8 cellular contexts compared by ENCODE assay signal in genomic region chr5:67003906-67004729, GRCh38.
A peak's percentile ranks its signal among the peaks of the same experiment; 100 is the strongest.
DNase-seq lines count a peak whose midpoint lies in the region; ATAC-seq and TF ChIP-seq lines count a peak whose summit lies in the region.

No MANE protein-coding gene starts in this region.

- DNase-seq in AG10803 (ENCODE audit: low read depth), result peak; percentile 75
- peak; percentile 95 for DNase-seq in KG1 (lab: John Stamatoyannopoulos, UW)
- DNase-seq in RPMI7951 (ENCODE audit: low read depth), result peak; percentile 92
- DNase-seq in activated T-helper 9 cell treated with anti-CD3 and anti-CD28 coated beads, Interleukin-2, amount 50 U/mL, for 16 hours (ENCODE audit: low read depth), result peak; percentile 84
- DNase-seq in fibroblast of pulmonary artery (ENCODE audit: low read depth), result peak; percentile 94
- DNase-seq in naive thymus-derived CD8-positive, alpha-beta T cell, result peak; percentile 73 to 93 (median 84)
- DNase-seq in stimulated activated CD8-positive, alpha-beta memory T cell treated with anti-CD3 and anti-CD28 coated beads, Interleukin-7, amount 100 ng/mL, for 48 hours (ENCODE audit: extremely low read depth in 1 of 2, low read depth in 1 of 2), result peak; percentile 72 to 88

- H3K4me1 Mint-ChIP-seq in naive thymus-derived CD8-positive, alpha-beta T cell, result peaks cover 27 to 62% (median 57%) of the 10 kb centered on the region in 4 donors

- peak overlapping the region; percentile 90 to 98 (median 96) for H3K4me3 Mint-ChIP-seq in naive thymus-derived CD8-positive, alpha-beta T cell

- ATAC-seq in GM19463 (IDR thresholded peaks at IDR 0.05; ENCODE audit: unreplicated experiment), result peak; percentile 55
- ATAC-seq in naive thymus-derived CD8-positive, alpha-beta T cell, result peak; percentile 82 to 85

- H3K4me3 ChIP-seq in AG10803 (ENCODE audit: low read length) (peak overlapping the region; percentile 63), fibroblast of pulmonary artery (replicated peaks; ENCODE audit: low read depth, low read length) (peak overlapping the region; percentile 66)

- no peaks in the 10 kb centered on the region for H3K9me3 Mint-ChIP-seq in naive thymus-derived CD8-positive, alpha-beta T cell

- POLR2A ChIA-PET in naive thymus-derived CD8-positive, alpha-beta T cell (lab: Charles Lee), result interaction anchor here (0.7 to 2.1 kb wide), 10 partner anchors 10 to 1211 kb away, joined by 3 to 6 read pairs (median 4); partner anchors contain the start of gene PIK3R1

- TF ChIP-seq CTCF in AG10803 (conservative IDR thresholded peaks at IDR 0.05; ENCODE audit: low read length) (0 out of 2 replicates have a peak, but pooled peaks have one; percentile 4), fibroblast of pulmonary artery (IDR thresholded peaks at IDR 0.05; ENCODE audit: low read length, missing control alignments) (no peak)

- H3K27me3 Mint-ChIP-seq in naive thymus-derived CD8-positive, alpha-beta T cell, result no peaks in the 10 kb centered on the region

- peak overlapping the region; percentile 93 to 97 (median 96) for H3K27ac Mint-ChIP-seq in naive thymus-derived CD8-positive, alpha-beta T cell

- no peaks in the 10 kb centered on the region for H3K36me3 Mint-ChIP-seq in naive thymus-derived CD8-positive, alpha-beta T cell

Comparison
In these comparisons a context has a peak if more than half of its experiments do, and no peak if none do; other contexts are left out.
1. Peak in every context shown above with its lines: DNase-seq, ATAC-seq and H3K4me3 ChIP-seq.